In genomic region chr5:68214472-68215207, GRCh38 we compare ENCODE assay signal across 8 cellular contexts.
DNase-seq lines count a peak whose midpoint lies in the region; ATAC-seq and TF ChIP-seq lines count a peak whose summit lies in the region.

No MANE protein-coding gene starts in this region.

- peak; percentile 23 for DNase-seq in EH (ENCODE audit: low read depth)
- DNase-seq in GM20000 (ENCODE audit: low spot score), result peak; percentile 75
- peak; percentile 70 for DNase-seq in NCI-H69 (lab: John Stamatoyannopoulos, UW)
- DNase-seq in coronary artery (ENCODE audit: low spot score), result no peak
- DNase-seq in KG1 (lab: John Stamatoyannopoulos, UW), result no peak

- H3K4me3 ChIP-seq in coronary artery (peak overlapping the region; percentile 96), muscle layer of colon (ENCODE audit: low read depth in 1 of 2, low read length in 2 of 2) (peak overlapping the region; percentile 71 to 95)

- no peak for ATAC-seq in GM21717 (IDR thresholded peaks at IDR 0.05; ENCODE audit: unreplicated experiment)
- no peak for ATAC-seq in GM18517 (IDR thresholded peaks at IDR 0.05; ENCODE audit: unreplicated experiment)

- H3K27me3 ChIP-seq in muscle layer of colon (ENCODE audit: control insufficient read depth in 1 of 2, insufficient read depth in 2 of 2, low read length in 2 of 2), result no peaks in the 10 kb centered on the region

- H3K4me1 ChIP-seq in muscle layer of colon (ENCODE audit: insufficient read depth, low read length), result peaks cover 7% of the 10 kb centered on the region

- peak overlapping the region; percentile 80 for H3K9ac ChIP-seq in muscle layer of colon (ENCODE audit: low read length)

- H3K27ac ChIP-seq in coronary artery (peak overlapping the region; percentile 98 to 99), muscle layer of colon (ENCODE audit: low read depth, low read length) (peak overlapping the region; percentile 98)

- no peaks in the 10 kb centered on the region for H3K36me3 ChIP-seq in muscle layer of colon (ENCODE audit: insufficient read depth, low read length)

- no peaks in the 10 kb centered on the region for H3K9me3 ChIP-seq in muscle layer of colon (ENCODE audit: low read length)

- TF ChIP-seq CTCF in GM20000 (IDR thresholded peaks at IDR 0.05; ENCODE audit: extremely low read depth, missing control alignments) (no peak), coronary artery (IDR thresholded peaks at IDR 0.05) (no peak)

Comparison
In these comparisons a context has a peak if more than half of its experiments do, and no peak if none do; other contexts are left out.
1. DNase-seq: peak in EH (single experiment), GM20000 (single experiment) and NCI-H69 (single experiment); none in coronary artery (single experiment) and KG1 (single experiment).